9 cellular contexts compared by ENCODE assay signal in genomic region chr3:75630887-75631535, GRCh38. TPM values are rescaled to one million over a fixed set of nuclear protein-coding genes. Genes with fewer than 3 reads are reported as not detected.
"Had no signal": no experiment of that assay in that cellular context is flagged by ENCODE, and none has a peak within 500 bp of the region (broad histone marks: within the 10 kb centered on the region; RNA-seq: fewer than 3 reads in every experiment).

No MANE protein-coding gene starts in this region.

RNA-seq across cellular contexts. Expression of gene FRG2C, which starts 33.1 kb away (rescaled TPM):
- total RNA-seq: OCI-LY7, PC-3, PC-9, Peyer's patch, Right ventricle myocardium inferior, Right ventricle myocardium superior, RPMI7951, SJCRH30, SJSA1 had no signal
